ENCODE assay signal across 11 cellular contexts in the genomic region with DNA sequence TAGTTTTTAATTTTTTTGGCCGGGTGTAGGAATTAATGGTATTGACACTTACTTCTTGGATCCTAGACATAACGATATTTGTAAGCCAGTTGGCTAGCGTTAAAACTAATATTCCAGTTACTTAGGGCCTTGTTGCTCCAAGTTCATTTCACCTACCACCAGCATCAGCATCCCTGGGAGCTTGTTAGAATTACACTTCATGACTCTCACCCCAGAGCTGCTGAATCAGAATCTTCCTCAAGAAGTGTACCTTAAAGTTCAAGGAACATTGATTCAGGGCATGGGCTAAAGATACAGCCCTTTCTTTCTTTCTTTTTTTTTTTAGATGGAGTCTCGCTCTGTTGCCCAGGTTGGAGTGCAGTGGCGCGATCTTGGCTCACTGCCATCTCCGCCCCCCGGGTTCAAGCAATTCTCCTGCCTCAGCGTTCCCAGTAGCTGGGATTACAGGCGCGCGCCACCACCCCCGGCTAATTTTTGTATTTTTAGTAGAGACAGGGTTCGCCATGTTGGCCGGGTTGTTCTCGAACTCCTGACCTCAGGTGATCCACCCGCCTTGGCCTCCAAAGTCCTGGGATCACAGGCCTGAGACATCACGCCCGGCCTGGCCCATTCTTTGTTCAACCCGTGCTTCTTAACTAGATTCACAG. TPM values are rescaled to one million over a fixed set of nuclear protein-coding genes. Genes with fewer than 3 reads are reported as not detected.
DNase-seq lines count a peak whose midpoint lies in the region; ATAC-seq and TF ChIP-seq lines count a peak whose summit lies in the region.
"Had no signal": no experiment of that assay in that cellular context is flagged by ENCODE, and none has a peak within 500 bp of the region (broad histone marks: within the 10 kb centered on the region; RNA-seq: fewer than 3 reads in every experiment).

No MANE protein-coding gene starts in this region.

- peak overlapping the region; percentile 91 for H3K4me3 Mint-ChIP-seq in activated T-cell treated with anti-CD3 and anti-CD28 coated beads, Interleukin-2, amount 50 U/mL, for 24 hours

- no peak overlapping the region for H3K9ac ChIP-seq in rectal smooth muscle tissue (ENCODE audit: low read length)

- H3K4me1 ChIP-seq in Panc1 (ENCODE audit: control insufficient read depth, insufficient read depth, low read length) (peaks cover 10% of the 10 kb centered on the region), rectal smooth muscle tissue (ENCODE audit: control insufficient read depth, insufficient read depth, low read length) (no peaks in the 10 kb centered on the region)

- POLR2A ChIA-PET in Panc1 (lab: Charles Lee), result no interaction called here

- H3K4me1 Mint-ChIP-seq in activated T-cell treated with anti-CD3 and anti-CD28 coated beads, Interleukin-2, amount 50 U/mL, for 24 hours (ENCODE audit: low read depth), result peaks cover 42% of the 10 kb centered on the region

- no peak for ATAC-seq in Panc1
- no peak for ATAC-seq in GM18907 (IDR thresholded peaks at IDR 0.05; ENCODE audit: unreplicated experiment)
- ATAC-seq: stimulated activated naive B cell treated with anti-CD40 and anti-IgM and Interleukin-4, amounts not matched to agents 10 μg/mL and 1 μg/mL and 100 μg/mL, for 72 hours had no signal

- CTCF ChIA-PET in Panc1 (lab: Charles Lee), result no interaction called here

- H3K27me3 ChIP-seq in Panc1 (ENCODE audit: control insufficient read depth, insufficient read depth, low read length), result no peaks in the 10 kb centered on the region
- no peaks in the 10 kb centered on the region for H3K27me3 ChIP-seq in rectal smooth muscle tissue (ENCODE audit: control insufficient read depth, insufficient read depth, low read length)
- H3K27me3 ChIP-seq: dorsolateral prefrontal cortex had no signal

- peak overlapping the region; percentile 88 to 95; a peak in 3 of 4 replicates for H3K4me3 ChIP-seq in Panc1 (ENCODE audit: low read depth in 2 of 2, low read length in 2 of 2)
- H3K4me3 ChIP-seq in epithelial cell of proximal tubule (ENCODE audit: low read depth, low read length), result peak overlapping the region; percentile 83
- peak overlapping the region; percentile 96 for H3K4me3 ChIP-seq in rectal smooth muscle tissue (ENCODE audit: low read length)

- H3K9me3 ChIP-seq in Panc1 (ENCODE audit: control insufficient read depth, insufficient read depth, low read depth, low read length), result no peaks in the 10 kb centered on the region

- H3K36me3 ChIP-seq in Panc1 (ENCODE audit: control insufficient read depth, insufficient read depth, low read length), result peaks cover 3% of the 10 kb centered on the region; the same call in 1 of the 2 replicates
- H3K36me3 ChIP-seq in rectal smooth muscle tissue (ENCODE audit: control insufficient read depth, insufficient read depth, low read length), result no peaks in the 10 kb centered on the region

- H3K36me3 Mint-ChIP-seq in activated T-cell treated with anti-CD3 and anti-CD28 coated beads, Interleukin-2, amount 50 U/mL, for 24 hours (ENCODE audit: low read depth), result peaks cover 39% of the 10 kb centered on the region

- no peak overlapping the region for H3K27ac Mint-ChIP-seq in activated T-cell treated with anti-CD3 and anti-CD28 coated beads, Interleukin-2, amount 50 U/mL, for 24 hours

- H3K27ac ChIP-seq in Panc1 (ENCODE audit: low read length), result peak overlapping the region; percentile 100
- H3K27ac ChIP-seq in rectal smooth muscle tissue (ENCODE audit: low read depth, low read length), result no peak overlapping the region

- intact Hi-C loops in Panc1 (cut with micrococcal nuclease; ENCODE audit: unreplicated experiment), result no loop called here

- no peak for DNase-seq in activated T-cell treated with anti-CD3 and anti-CD28 coated beads, Interleukin-2, amount 50 U/mL, for 24 hours
- DNase-seq in activated T-cell treated with anti-CD3 and anti-CD28 coated beads, Interleukin-2, amount 50 U/mL, for 1 hour, result no peak
- no peak for DNase-seq in Panc1 (ENCODE audit: low read depth, low spot score)
- DNase-seq in epithelial cell of proximal tubule (ENCODE audit: low read depth), result no peak
- no peak for DNase-seq in UCSD-AML1 (lab: John Stamatoyannopoulos, UW; ENCODE audit: unreplicated experiment)
- DNase-seq in ecto neural progenitor cell (ENCODE audit: low spot score), result no peak
- DNase-seq: dorsolateral prefrontal cortex; HCEC 1CT; stimulated activated naive B cell treated with anti-CD40 and anti-IgM and Interleukin-4, amounts not matched to agents 10 μg/mL and 1 μg/mL and 100 μg/mL, for 72 hours had no signal

- no TSS peak for BruUV-seq in Panc1 (replicated peaks; lab: Mats Ljungman, UMichigan)

- in situ Hi-C loops in Panc1 (cut with HindIII; ENCODE audit: low pct_unique_long_range_greater_than_20kb, low sequenced_read_pairs), result no loop called here

- no peaks in the 10 kb centered on the region for H3K27me3 Mint-ChIP-seq in activated T-cell treated with anti-CD3 and anti-CD28 coated beads, Interleukin-2, amount 50 U/mL, for 24 hours
- H3K27me3 Mint-ChIP-seq: stimulated activated naive B cell treated with anti-CD40 and anti-IgM and Interleukin-4, amounts not matched to agents 10 μg/mL and 1 μg/mL and 100 μg/mL, for 72 hours had no signal

- H3K9me3 Mint-ChIP-seq in activated T-cell treated with anti-CD3 and anti-CD28 coated beads, Interleukin-2, amount 50 U/mL, for 24 hours, result no peaks in the 10 kb centered on the region
- H3K9me3 Mint-ChIP-seq: stimulated activated naive B cell treated with anti-CD40 and anti-IgM and Interleukin-4, amounts not matched to agents 10 μg/mL and 1 μg/mL and 100 μg/mL, for 72 hours had no signal

- TF ChIP-seq CTCF in Panc1 (IDR thresholded peaks at IDR 0.05), result no peak
- no peak for TF ChIP-seq CTCF in epithelial cell of proximal tubule (conservative IDR thresholded peaks at IDR 0.05; ENCODE audit: low read depth, low read length)

RNA-seq across cellular contexts. Expression of a gene that starts 1.1 kb away (rescaled TPM):
- total RNA-seq in Panc1 (2021; ENCODE audit: unreplicated experiment), result 5.4 TPM
- polyA plus RNA-seq in Panc1 (2012; ENCODE audit: insufficient read length), result 1.6 TPM
- 2.2 and 2.6 TPM in 2 replicates for total RNA-seq in epithelial cell of proximal tubule

RNA-seq across cellular contexts. Expression of a gene that starts 2.2 kb away (rescaled TPM):
- 15.6 TPM for total RNA-seq in Panc1 (2021; ENCODE audit: unreplicated experiment)
- polyA plus RNA-seq in Panc1 (2012; ENCODE audit: insufficient read length), result 11.9 TPM
- total RNA-seq in epithelial cell of proximal tubule, result 5.1 and 8.8 TPM in 2 replicates
